Comparison of ENCODE assay signal across 9 cellular contexts in genomic region chr17:81710514-81711308, GRCh38. TPM values are rescaled to one million over a fixed set of nuclear protein-coding genes. Genes with fewer than 3 reads are reported as not detected.
DNase-seq lines count a peak whose midpoint lies in the region; ATAC-seq and TF ChIP-seq lines count a peak whose summit lies in the region.
"Had no signal": no experiment of that assay in that cellular context is flagged by ENCODE, and none has a peak within 500 bp of the region (broad histone marks: within the 10 kb centered on the region; RNA-seq: fewer than 3 reads in every experiment).

No MANE protein-coding gene starts in this region.

- no peaks in the 10 kb centered on the region for H3K9me3 ChIP-seq in CD8-positive, alpha-beta T cell (ENCODE audit: low read length)
- no peaks in the 10 kb centered on the region for H3K9me3 ChIP-seq in HUES6 (ENCODE audit: control insufficient read depth, insufficient read depth, low read depth, low read length)
- H3K9me3 ChIP-seq in hepatocyte (ENCODE audit: low read depth): no peaks in the 10 kb centered on the region
- H3K9me3 ChIP-seq in stomach: no peaks in the 10 kb centered on the region

- no peak for TF ChIP-seq CTCF in CD8-positive, alpha-beta T cell (IDR thresholded peaks at IDR 0.05)
- no peak for TF ChIP-seq CTCF in activated B cell treated with CpG ODN at 0.5 μM for 24 hours (IDR thresholded peaks at IDR 0.05)
- TF ChIP-seq CTCF in hepatocyte (IDR thresholded peaks at IDR 0.05; ENCODE audit: poor library complexity): no peak
- TF ChIP-seq CTCF in stomach (IDR thresholded peaks at IDR 0.05): no peak

- no peaks in the 10 kb centered on the region for H3K27me3 Mint-ChIP-seq in CD8-positive, alpha-beta T cell (ENCODE audit: low read depth)
- H3K27me3 Mint-ChIP-seq in activated B cell treated with CpG ODN at 0.5 μM for 24 hours: no peaks in the 10 kb centered on the region

- no peak overlapping the region for H3K27ac ChIP-seq in CD8-positive, alpha-beta T cell (ENCODE audit: low read depth, low read length)
- H3K27ac ChIP-seq in HUES6 (ENCODE audit: low read depth, low read length) (no peak overlapping the region), hepatocyte (peak overlapping the region; percentile 84), stomach (peak overlapping the region; percentile 77 to 90 (median 85))

- intact Hi-C loops in CD8-positive, alpha-beta T cell (cut with DNase I, micrococcal nuclease): loop anchor here in 1 of 2 experiments (1.0 to 5.0 kb wide), 2 partner anchors 7 to 257 kb away; partner anchors contain the start of gene MRPL12
- intact Hi-C loops in activated B cell treated with CpG ODN at 0.5 μM for 24 hours (cut with micrococcal nuclease) (loop anchor here (5.0 kb wide), 1 partner anchor 562 kb away; the partner anchor contains the start of gene CSNK1D), stomach (cut with DNase I; ENCODE audit: low total_unique reads) (no loop called here)

- H3K4me3 ChIP-seq in CD8-positive, alpha-beta T cell (ENCODE audit: low read depth, low read length): peak overlapping the region; percentile 53
- H3K4me3 ChIP-seq in HUES6 (ENCODE audit: low read depth, low read length) (peak overlapping the region; percentile 69), hepatocyte (no peak overlapping the region), stomach (peak overlapping the region in 3 of 4 donors; percentile 61 to 91 (median 82))
- H3K4me3 ChIP-seq: lung had no signal

- H3K9ac ChIP-seq in HUES6 (ENCODE audit: low read length): peak overlapping the region; percentile 56

- peaks cover 28% of the 10 kb centered on the region for H3K79me2 ChIP-seq in hepatocyte

- H2AFZ ChIP-seq in hepatocyte: peak overlapping the region; percentile 8

- H3K27me3 ChIP-seq in CD8-positive, alpha-beta T cell (ENCODE audit: insufficient read depth, low read length): no peaks in the 10 kb centered on the region
- H3K27me3 ChIP-seq in HUES6 (ENCODE audit: control insufficient read depth, insufficient read depth, low read length) (peaks cover 9% of the 10 kb centered on the region; the same call in 1 of the 2 replicates), hepatocyte (no peaks in the 10 kb centered on the region), stomach (no peaks in the 10 kb centered on the region)

- no peak for TF ChIP-seq EP300 in stomach (IDR thresholded peaks at IDR 0.05)

- DNase-seq in CD8-positive, alpha-beta T cell: no peak
- DNase-seq in activated B cell treated with CpG ODN at 0.5 μM for 24 hours (no peak), hepatocyte (ENCODE audit: low spot score) (peak; percentile 41), stomach (no peak), nucleus accumbens (lab: John Stamatoyannopoulos, UW) (no peak)

- peak overlapping the region; percentile 97 for H3K4me2 ChIP-seq in hepatocyte

- peaks cover 16% of the 10 kb centered on the region for H3K36me3 Mint-ChIP-seq in CD8-positive, alpha-beta T cell
- peaks cover 14% of the 10 kb centered on the region for H3K36me3 Mint-ChIP-seq in activated B cell treated with CpG ODN at 0.5 μM for 24 hours (ENCODE audit: low read depth)

- H3K4me1 Mint-ChIP-seq in CD8-positive, alpha-beta T cell (ENCODE audit: low read depth): peaks cover 13% of the 10 kb centered on the region
- peaks cover 19% of the 10 kb centered on the region for H3K4me1 Mint-ChIP-seq in activated B cell treated with CpG ODN at 0.5 μM for 24 hours

- H3K9me2 ChIP-seq in hepatocyte (replicated peaks; ENCODE audit: insufficient read depth): no peaks in the 10 kb centered on the region

- POLR2A ChIA-PET in CD8-positive, alpha-beta T cell (lab: Charles Lee): interaction anchor here (0.6 to 1.7 kb wide), 4 partner anchors 8 to 150 kb away, joined by 4 to 10 read pairs (median 4); partner anchors contain the start of genes ARL16, HGS and MRPL12
- POLR2A ChIA-PET in activated B cell treated with CpG ODN at 0.5 μM for 24 hours (lab: Charles Lee): interaction anchor here (0.6 to 1.3 kb wide), 4 partner anchors 8 to 267 kb away, joined by 3 to 7 read pairs (median 4); partner anchors contain the start of gene MRPL12

- peaks cover 1% of the 10 kb centered on the region for H3K36me3 ChIP-seq in CD8-positive, alpha-beta T cell (ENCODE audit: insufficient read depth, low read length)
- peaks cover 41% of the 10 kb centered on the region for H3K36me3 ChIP-seq in HUES6 (ENCODE audit: control insufficient read depth, insufficient read depth, low read length)
- H3K36me3 ChIP-seq in hepatocyte (replicated peaks; ENCODE audit: insufficient read depth, low read depth): no peaks in the 10 kb centered on the region
- H3K36me3 ChIP-seq in stomach: peaks cover 23 to 35% (median 27%) of the 10 kb centered on the region in 4 donors

- 14% methylated on average over 29 of the region's 29 CpGs for WGBS in hepatocyte (ENCODE audit: low lambda C conversion rate, missing lambda C conversion rate)
- WGBS in stomach, 5 donors: 9 to 16% (median 14%) methylated on average over 21 to 29 of the region's 29 CpGs

- peaks cover 25% of the 10 kb centered on the region for H3K4me1 ChIP-seq in CD8-positive, alpha-beta T cell (ENCODE audit: insufficient read depth, low read length)
- H3K4me1 ChIP-seq in HUES6 (ENCODE audit: control insufficient read depth, insufficient read depth, low read length) (peaks cover 34% of the 10 kb centered on the region), hepatocyte (ENCODE audit: insufficient read depth) (peaks cover 31% of the 10 kb centered on the region), stomach (peaks cover 40 to 54% (median 48%) of the 10 kb centered on the region in 4 donors)

- H3K27ac Mint-ChIP-seq in CD8-positive, alpha-beta T cell: no peak overlapping the region
- no peak overlapping the region for H3K27ac Mint-ChIP-seq in activated B cell treated with CpG ODN at 0.5 μM for 24 hours

- H3K9me3 Mint-ChIP-seq in CD8-positive, alpha-beta T cell: no peaks in the 10 kb centered on the region
- H3K9me3 Mint-ChIP-seq in activated B cell treated with CpG ODN at 0.5 μM for 24 hours: no peaks in the 10 kb centered on the region

- no peak for ATAC-seq in CD8-positive, alpha-beta T cell
- ATAC-seq in activated B cell treated with CpG ODN at 0.5 μM for 24 hours (ENCODE audit: low read depth) (no peak), HG03025 (IDR thresholded peaks at IDR 0.05; ENCODE audit: low FRiP score, unreplicated experiment) (no peak), GM19397 (IDR thresholded peaks at IDR 0.05; ENCODE audit: unreplicated experiment) (no peak)

- CTCF ChIA-PET in CD8-positive, alpha-beta T cell (lab: Charles Lee): interaction anchor here (0.5 to 1.9 kb wide), 2 partner anchors 27 to 77 kb away, joined by 3 to 4 read pairs; partner anchors contain the start of genes ARL16 and HGS
- CTCF ChIA-PET in activated B cell treated with CpG ODN at 0.5 μM for 24 hours (lab: Charles Lee): no interaction called here

- TF ChIP-seq POLR2A in stomach (IDR thresholded peaks at IDR 0.05): no peak

- H4K20me1 ChIP-seq in hepatocyte (ENCODE audit: insufficient read depth, poor library complexity, severe bottlenecking): no peaks in the 10 kb centered on the region

- H3K4me3 Mint-ChIP-seq in CD8-positive, alpha-beta T cell: peak overlapping the region; percentile 71
- peak overlapping the region; percentile 65 for H3K4me3 Mint-ChIP-seq in activated B cell treated with CpG ODN at 0.5 μM for 24 hours

RNA-seq across cellular contexts. Expression of gene SLC25A10, which starts 1.4 kb away (rescaled TPM):
- 1 to 10 TPM; 3.7 to 5.4 TPM for total RNA-seq in CD8-positive, alpha-beta T cell
- 6.1 and 6.4 TPM in 2 replicates for total RNA-seq in activated B cell treated with CpG ODN at 0.5 μM for 24 hours
- 27.5 and 31.3 TPM in 2 replicates for total RNA-seq in hepatocyte
- polyA plus RNA-seq in hepatocyte: 34.8 and 53.2 TPM in 2 replicates
- total RNA-seq in stomach: 10 to 100 TPM in 3 of 5 donors, 1 to 10 TPM in 2; 3.5 to 55.6 (median 17.6) TPM
- 10 to 100 TPM; 33.2 to 40.7 (median 34.1) TPM for polyA plus RNA-seq in stomach

RNA-seq across cellular contexts. Expression of gene MRPL12, which starts 7.5 kb away (rescaled TPM):
- 10 to 100 TPM; 33.2 to 36.6 TPM for total RNA-seq in CD8-positive, alpha-beta T cell
- total RNA-seq in activated B cell treated with CpG ODN at 0.5 μM for 24 hours (68.8 and 69.8 TPM in 2 replicates), hepatocyte (24.5 and 37.0 TPM in 2 replicates), stomach (100 to 1,000 TPM in 1 of 5 donors, 10 to 100 TPM in 3, 1 to 10 TPM in 1; 3.5 to 146 (median 47.8) TPM)
- polyA plus RNA-seq in hepatocyte (94.6 and 96.1 TPM in 2 replicates), stomach (100 to 1,000 TPM in 2 of 3 donors, 10 to 100 TPM in 1; 90.6 to 178 (median 158) TPM)

RNA-seq across cellular contexts. Expression of gene HGS, which starts 26.9 kb away (rescaled TPM):
- 100 to 1,000 TPM; 121 to 126 TPM for total RNA-seq in CD8-positive, alpha-beta T cell
- total RNA-seq in activated B cell treated with CpG ODN at 0.5 μM for 24 hours: 132 and 151 TPM in 2 replicates
- 47.3 and 59.2 TPM in 2 replicates for total RNA-seq in hepatocyte
- polyA plus RNA-seq in hepatocyte: 128 and 142 TPM in 2 replicates
- total RNA-seq in stomach: 100 to 1,000 TPM in 4 of 5 donors, 10 to 100 TPM in 1; 52.0 to 275 (median 142) TPM
- 100 to 1,000 TPM in 2 of 3 donors, 10 to 100 TPM in 1; 86.1 to 138 (median 105) TPM for polyA plus RNA-seq in stomach

RNA-seq across cellular contexts. Expression of gene ARL16, which starts 27.1 kb away (rescaled TPM):
- 10 to 100 TPM; 14.3 to 16.4 TPM for total RNA-seq in CD8-positive, alpha-beta T cell
- total RNA-seq in activated B cell treated with CpG ODN at 0.5 μM for 24 hours: 30.7 and 33.3 TPM in 2 replicates
- total RNA-seq in hepatocyte: 34.2 and 38.8 TPM in 2 replicates
- polyA plus RNA-seq in hepatocyte: 64.6 and 70.6 TPM in 2 replicates
- 100 to 1,000 TPM in 1 of 5 donors, 10 to 100 TPM in 3, 1 to 10 TPM in 1; 8.1 to 109 (median 25.7) TPM for total RNA-seq in stomach
- polyA plus RNA-seq in stomach: 10 to 100 TPM; 43.5 to 67.1 (median 55.6) TPM

RNA-seq across cellular contexts. Expression of gene CCDC137, which starts 44.2 kb away (rescaled TPM):
- 10 to 100 TPM; 18.0 to 19.9 TPM for total RNA-seq in CD8-positive, alpha-beta T cell
- total RNA-seq in activated B cell treated with CpG ODN at 0.5 μM for 24 hours (34.7 and 41.3 TPM in 2 replicates), hepatocyte (8.3 and 9.1 TPM in 2 replicates), stomach (100 to 1,000 TPM in 1 of 5 donors, 10 to 100 TPM in 1, 1 to 10 TPM in 2, under 1 TPM in 1; 0.58 to 279 (median 9.4) TPM)
- polyA plus RNA-seq in hepatocyte (20.5 and 23.0 TPM in 2 replicates), stomach (10 to 100 TPM; 18.2 to 26.0 (median 23.3) TPM)

Comparison
In these comparisons a context has a peak if more than half of its experiments do, and no peak if none do; other contexts are left out.
1. H3K27ac ChIP-seq: peak in hepatocyte (single experiment) and stomach (5 of 5); none in CD8-positive, alpha-beta T cell (single experiment) and HUES6 (single experiment).